1 cellular context compared by ENCODE assay signal in the genomic region with DNA sequence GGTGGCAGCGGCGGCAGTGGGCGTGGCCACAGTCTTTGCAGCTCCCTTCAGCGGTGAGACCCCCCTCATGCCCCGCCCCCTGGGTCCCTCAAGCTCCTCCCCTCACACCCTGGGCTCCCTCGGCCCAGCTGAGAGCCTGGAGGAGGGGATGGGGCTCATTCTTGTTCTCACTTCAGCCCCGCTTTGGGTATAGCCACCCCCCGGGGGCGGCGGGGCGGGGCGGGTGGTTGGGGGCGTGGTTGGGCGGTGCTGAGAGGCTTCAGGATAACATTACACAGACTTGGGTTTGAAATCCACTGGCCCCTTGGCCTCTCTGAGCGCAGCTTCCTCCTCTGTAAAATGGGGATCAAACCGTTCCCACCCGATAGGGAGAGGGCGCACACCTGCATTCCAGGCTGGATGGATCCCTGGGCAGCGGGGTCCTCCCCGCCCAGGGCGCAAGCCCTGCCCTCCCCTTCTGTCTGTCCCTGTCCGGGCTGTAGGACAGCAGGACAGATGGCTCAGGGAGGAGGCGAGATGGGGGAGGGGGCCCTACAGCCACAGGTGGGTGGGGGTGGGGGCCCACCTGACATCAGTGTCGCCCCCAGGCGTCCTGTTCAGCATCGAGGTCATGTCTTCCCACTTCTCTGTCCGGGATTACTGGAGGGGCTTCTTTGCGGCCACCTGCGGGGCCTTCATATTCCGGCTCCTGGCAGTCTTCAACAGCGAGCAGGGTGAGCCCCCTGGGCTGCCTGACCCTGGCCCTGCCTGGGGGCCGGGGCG.
TF ChIP-seq lines count a peak whose summit lies in the region.

No MANE protein-coding gene starts in this region.

TF ChIP-seq in SK-N-SH, 30 proteins besides CTCF, POLR2A, EP300 and RAD21 (continued from another document):
- TF ChIP-seq, protein P1, sequence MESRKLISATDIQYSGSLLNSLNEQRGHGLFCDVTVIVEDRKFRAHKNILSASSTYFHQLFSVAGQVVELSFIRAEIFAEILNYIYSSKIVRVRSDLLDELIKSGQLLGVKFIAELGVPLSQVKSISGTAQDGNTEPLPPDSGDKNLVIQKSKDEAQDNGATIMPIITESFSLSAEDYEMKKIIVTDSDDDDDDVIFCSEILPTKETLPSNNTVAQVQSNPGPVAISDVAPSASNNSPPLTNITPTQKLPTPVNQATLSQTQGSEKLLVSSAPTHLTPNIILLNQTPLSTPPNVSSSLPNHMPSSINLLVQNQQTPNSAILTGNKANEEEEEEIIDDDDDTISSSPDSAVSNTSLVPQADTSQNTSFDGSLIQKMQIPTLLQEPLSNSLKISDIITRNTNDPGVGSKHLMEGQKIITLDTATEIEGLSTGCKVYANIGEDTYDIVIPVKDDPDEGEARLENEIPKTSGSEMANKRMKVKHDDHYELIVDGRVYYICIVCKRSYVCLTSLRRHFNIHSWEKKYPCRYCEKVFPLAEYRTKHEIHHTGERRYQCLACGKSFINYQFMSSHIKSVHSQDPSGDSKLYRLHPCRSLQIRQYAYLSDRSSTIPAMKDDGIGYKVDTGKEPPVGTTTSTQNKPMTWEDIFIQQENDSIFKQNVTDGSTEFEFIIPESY (IDR thresholded peaks at IDR 0.05; ENCODE audit: borderline replicate concordance, low read depth) = no peak
